In the genomic region with DNA sequence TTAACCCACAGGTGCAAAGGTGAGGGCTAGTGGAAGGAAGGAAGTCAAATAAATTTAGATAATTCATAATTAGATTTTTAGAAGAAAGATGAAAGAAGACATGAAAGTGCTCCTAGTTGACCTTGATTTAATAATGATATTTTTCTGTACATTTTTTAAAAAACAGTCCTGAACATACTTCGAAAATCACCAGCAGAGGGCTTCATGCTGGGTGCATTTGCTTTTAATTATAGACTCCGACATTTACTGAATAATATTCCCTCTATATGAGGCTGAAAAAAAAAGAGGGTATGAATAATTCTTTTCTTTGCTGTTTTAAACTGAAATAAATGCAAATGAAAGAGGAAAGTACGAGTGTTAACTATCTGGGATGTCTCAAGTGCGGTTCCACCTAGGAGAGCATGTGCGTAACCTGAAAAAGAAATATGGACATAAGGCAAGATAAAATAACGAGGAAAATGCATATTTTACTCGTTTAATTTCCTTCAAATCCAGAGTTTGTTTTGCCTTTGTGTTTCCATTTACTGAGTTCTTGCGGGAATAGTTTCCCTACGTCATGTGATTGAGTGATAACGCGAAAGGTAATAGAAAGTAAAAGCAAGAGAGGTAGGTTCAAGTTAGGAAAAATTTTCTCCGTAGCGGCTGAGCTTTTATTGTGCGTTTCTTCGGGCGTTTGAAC, we compare ENCODE assay signal across 8 cellular contexts. TPM values are rescaled to one million over a fixed set of nuclear protein-coding genes. Genes with fewer than 3 reads are reported as not detected.
A peak's percentile ranks its signal among the peaks of the same experiment; 100 is the strongest.
DNase-seq lines count a peak whose midpoint lies in the region; ATAC-seq and TF ChIP-seq lines count a peak whose summit lies in the region.

No MANE protein-coding gene starts in this region.

- peaks cover 10% of the 10 kb centered on the region for H3K4me1 Mint-ChIP-seq in activated T-helper 2 cell treated with anti-CD3 and anti-CD28 coated beads, Interferon-gamma antibody, Interleukin-2, Interleukin-4, amounts not matched to agents 10 μg/mL and 5 μg/mL and 100 μg/mL, durations not matched to agents 14 hours and 24 hours and 36 hours (ENCODE audit: low read depth)

- DNase-seq in ELR (ENCODE audit: low read depth) (peak; percentile 25), left lobe of liver (ENCODE audit: low spot score) (no peak), vagina (ENCODE audit: extremely low spot score in 2 of 2) (no peak), omental fat pad (ENCODE audit: low spot score) (no peak), adrenal gland (no peak)
- DNase-seq in activated T-helper 2 cell treated with anti-CD3 and anti-CD28 coated beads, Interferon-gamma antibody, Interleukin-2, Interleukin-4, amounts not matched to agents 10 μg/mL and 5 μg/mL and 100 μg/mL, durations not matched to agents 14 hours and 24 hours and 36 hours (ENCODE audit: low spot score) = no peak

- intact Hi-C loops in activated T-helper 2 cell treated with anti-CD3 and anti-CD28 coated beads, Interferon-gamma antibody, Interleukin-2, Interleukin-4, amounts not matched to agents 10 μg/mL and 5 μg/mL and 100 μg/mL, durations not matched to agents 14 hours and 24 hours and 36 hours (cut with micrococcal nuclease) = loop anchor here (2.0 to 5.0 kb wide), 5 partner anchors 93 to 1207 kb away; no protein-coding TSS in a partner anchor
- intact Hi-C loops in vagina (cut with DNase I) = no loop called here
- intact Hi-C loops in adrenal gland (cut with DNase I) = loop anchor here in 1 of 2 donors (5.0 to 10.0 kb wide), 2 partner anchors 1147 to 1199 kb away; no protein-coding TSS in a partner anchor

- H3K27ac Mint-ChIP-seq in activated T-helper 2 cell treated with anti-CD3 and anti-CD28 coated beads, Interferon-gamma antibody, Interleukin-2, Interleukin-4, amounts not matched to agents 10 μg/mL and 5 μg/mL and 100 μg/mL, durations not matched to agents 14 hours and 24 hours and 36 hours = no peak overlapping the region

- H3K27me3 Mint-ChIP-seq in activated T-helper 2 cell treated with anti-CD3 and anti-CD28 coated beads, Interferon-gamma antibody, Interleukin-2, Interleukin-4, amounts not matched to agents 10 μg/mL and 5 μg/mL and 100 μg/mL, durations not matched to agents 14 hours and 24 hours and 36 hours (ENCODE audit: low read depth) = peaks cover 40% of the 10 kb centered on the region

- H3K4me1 ChIP-seq in vagina (no peaks in the 10 kb centered on the region), adrenal gland (replicated peaks in 1 of 2) (peaks cover 8 to 13% of the 10 kb centered on the region in 2 donors)

- 3% methylated on average over 16 of the region's 16 CpGs for WGBS in adrenal gland, 4 donors

- no peaks in the 10 kb centered on the region for H3K36me3 Mint-ChIP-seq in activated T-helper 2 cell treated with anti-CD3 and anti-CD28 coated beads, Interferon-gamma antibody, Interleukin-2, Interleukin-4, amounts not matched to agents 10 μg/mL and 5 μg/mL and 100 μg/mL, durations not matched to agents 14 hours and 24 hours and 36 hours (ENCODE audit: low read depth)

- peak overlapping the region; percentile 83 for H3K4me3 Mint-ChIP-seq in activated T-helper 2 cell treated with anti-CD3 and anti-CD28 coated beads, Interferon-gamma antibody, Interleukin-2, Interleukin-4, amounts not matched to agents 10 μg/mL and 5 μg/mL and 100 μg/mL, durations not matched to agents 14 hours and 24 hours and 36 hours (ENCODE audit: low read depth)

- H3K27me3 ChIP-seq in vagina (no peaks in the 10 kb centered on the region), adrenal gland (peaks cover 36% of the 10 kb centered on the region)

- no peak for TF ChIP-seq POLR2A in vagina (IDR thresholded peaks at IDR 0.05)
- TF ChIP-seq POLR2A in adrenal gland (IDR thresholded peaks at IDR 0.05) = no peak

- H3K9me3 ChIP-seq in vagina (no peaks in the 10 kb centered on the region), adrenal gland (replicated peaks in 1 of 3) (no peaks in the 10 kb centered on the region)

- peak overlapping the region; percentile 15 to 27 for H3K4me3 ChIP-seq in vagina
- peak overlapping the region in 2 of 4 donors; percentile 10 to 52 for H3K4me3 ChIP-seq in adrenal gland

- no peaks in the 10 kb centered on the region for H3K9me3 Mint-ChIP-seq in activated T-helper 2 cell treated with anti-CD3 and anti-CD28 coated beads, Interferon-gamma antibody, Interleukin-2, Interleukin-4, amounts not matched to agents 10 μg/mL and 5 μg/mL and 100 μg/mL, durations not matched to agents 14 hours and 24 hours and 36 hours

- ATAC-seq in GM19455 (IDR thresholded peaks at IDR 0.05; ENCODE audit: unreplicated experiment) = peak; percentile 51
- ATAC-seq in HG03558 (IDR thresholded peaks at IDR 0.05; ENCODE audit: extremely low read depth, unreplicated experiment) = peak; percentile 12
- ATAC-seq in left lobe of liver = peak; percentile 74
- ATAC-seq in omental fat pad (ENCODE audit: low FRiP score) = no peak

- H3K27ac ChIP-seq in vagina = no peak overlapping the region
- no peak overlapping the region for H3K27ac ChIP-seq in adrenal gland

- TF ChIP-seq CTCF in vagina (IDR thresholded peaks at IDR 0.05) = no peak
- TF ChIP-seq CTCF in omental fat pad (IDR thresholded peaks at IDR 0.05) = no peak
- peak in 3 of 6 experiments; percentile 12 to 32 (median 14) for TF ChIP-seq CTCF in adrenal gland (IDR thresholded peaks at IDR 0.05)

- no peaks in the 10 kb centered on the region for H3K36me3 ChIP-seq in vagina
- H3K36me3 ChIP-seq in adrenal gland (replicated peaks in 1 of 2) = no peaks in the 10 kb centered on the region

RNA-seq across cellular contexts. Expression of a gene that starts 3.1 kb away (rescaled TPM):
- not detected in 2 replicates for total RNA-seq in activated T-helper 2 cell treated with anti-CD3 and anti-CD28 coated beads, Interferon-gamma antibody, Interleukin-2, Interleukin-4, amounts not matched to agents 10 μg/mL and 5 μg/mL and 100 μg/mL, durations not matched to agents 14 hours and 24 hours and 36 hours
- total RNA-seq in left lobe of liver (not detected), vagina (0.25 TPM), omental fat pad (not detected), adrenal gland (1 to 10 TPM in 3 of 8 donors, under 1 TPM in 2, not detected in 3; 0.19 to 6.6 (median 1.2) TPM)
- 1 to 10 TPM; 2.4 to 7.1 (median 3.0) TPM for polyA plus RNA-seq in adrenal gland
